ENCODE assay signal across 16 cellular contexts in genomic region chr2:216583606-216584005, GRCh38. TPM values are rescaled to one million over a fixed set of nuclear protein-coding genes. Genes with fewer than 3 reads are reported as not detected.
DNase-seq lines count a peak whose midpoint lies in the region; ATAC-seq and TF ChIP-seq lines count a peak whose summit lies in the region.
"Had no signal": no experiment of that assay in that cellular context is flagged by ENCODE, and none has a peak within 500 bp of the region (broad histone marks: within the 10 kb centered on the region; RNA-seq: fewer than 3 reads in every experiment).

No MANE protein-coding gene starts in this region.

- no peaks in the 10 kb centered on the region for H3K9me3 ChIP-seq in SK-N-SH
- H3K9me3 ChIP-seq in esophagus squamous epithelium, result no peaks in the 10 kb centered on the region
- H3K9me3 ChIP-seq: BLaER1 had no signal

- DNase-seq in SK-N-SH (no peak), dorsolateral prefrontal cortex (no peak), midbrain (lab: John Stamatoyannopoulos, UW) (peak; percentile 3), HPDE6-E6E7 (ENCODE audit: extremely low spot score) (no peak), coronary artery (ENCODE audit: low spot score) (no peak), esophagus squamous epithelium (lab: John Stamatoyannopoulos, UW) (no peak)
- DNase-seq: CD8-positive, alpha-beta T cell; NCI-H1436 treated with DMSO at 0.1 percent for 48 hours; NCI-H2029 treated with DMSO at 0.1 percent for 48 hours; NCI-H2171 treated with DMSO at 0.1 percent for 48 hours; NCI-H446 treated with DMSO at 0.1 percent for 48 hours; NCI-H748 treated with DMSO at 0.1 percent for 48 hours had no signal

- TF ChIP-seq POLR2A in esophagus squamous epithelium (IDR thresholded peaks at IDR 0.05), result no peak

- TF ChIP-seq CTCF in SK-N-SH (IDR thresholded peaks at IDR 0.05) (no peak), dorsolateral prefrontal cortex (IDR thresholded peaks at IDR 0.05 in 54 of 56, conservative IDR thresholded peaks at IDR 0.05 in 2 of 56; ENCODE audit: low read depth in 1 of 56, partially characterized antibody in 56 of 56) (no peak), coronary artery (IDR thresholded peaks at IDR 0.05) (no peak), esophagus squamous epithelium (IDR thresholded peaks at IDR 0.05) (no peak)

- H3K79me2 ChIP-seq in SK-N-SH (ENCODE audit: insufficient read depth), result no peaks in the 10 kb centered on the region

- H3K4me2 ChIP-seq in SK-N-SH, result peak overlapping the region; percentile 3; the same call in 1 of the 2 replicates
- H3K4me2 ChIP-seq: BLaER1 had no signal

- no peak overlapping the region for H3K9ac ChIP-seq in SK-N-SH
- H3K9ac ChIP-seq: BLaER1 had no signal

- H3K27me3 ChIP-seq in SK-N-SH (ENCODE audit: insufficient read depth), result no peaks in the 10 kb centered on the region
- peaks cover 0 to 3% (median 0%) of the 10 kb centered on the region in 45 donors for H3K27me3 ChIP-seq in dorsolateral prefrontal cortex
- no peaks in the 10 kb centered on the region for H3K27me3 ChIP-seq in esophagus squamous epithelium
- H3K27me3 ChIP-seq: BLaER1 had no signal

- CTCF ChIA-PET in SK-N-SH (lab: Yijun Ruan, JAX), result interaction anchor here (1.8 kb wide), 1 partner anchor 13 kb away, joined by 5 read pairs; no protein-coding TSS in a partner anchor

- no peaks in the 10 kb centered on the region for H3K9me2 ChIP-seq in SK-N-SH

- H3K27ac ChIP-seq in SK-N-SH (ENCODE audit: low read depth in 2 of 2, low read length in 1 of 2) (peak overlapping the region in 1 of 2 experiments; percentile 34; a peak in 2 of 4 replicates), dorsolateral prefrontal cortex (peak overlapping the region in 35 of 59 donors; percentile 3 to 84 (median 61)), coronary artery (no peak overlapping the region), esophagus squamous epithelium (no peak overlapping the region)
- H3K27ac ChIP-seq: 22Rv1, BLaER1 had no signal

- H3F3A ChIP-seq in SK-N-SH (replicated peaks; ENCODE audit: insufficient read depth), result peaks cover 3% of the 10 kb centered on the region

- H2AFZ ChIP-seq in SK-N-SH (ENCODE audit: low read depth), result no peak overlapping the region

- TF ChIP-seq EP300 in SK-N-SH (IDR thresholded peaks at IDR 0.05; ENCODE audit: borderline replicate concordance in 1 of 2, low read depth in 1 of 2, low read length in 1 of 2), result no peak

- intact Hi-C loops in dorsolateral prefrontal cortex (cut with DNase I), result loop anchor here in 1 of 2 donors (5.0 kb wide), 2 partner anchors 61 to 84 kb away; no protein-coding TSS in a partner anchor
- intact Hi-C loops in esophagus squamous epithelium (cut with DNase I), result no loop called here

- peaks cover 0 to 9% of the 10 kb centered on the region in 2 experiments; a peak in 2 of 4 replicates for H3K4me1 ChIP-seq in SK-N-SH (ENCODE audit: control insufficient read depth in 1 of 2, insufficient read depth in 2 of 2, low read depth in 1 of 2, low read length in 1 of 2)
- peaks cover 0 to 16% (median 0%) of the 10 kb centered on the region in 3 donors for H3K4me1 ChIP-seq in esophagus squamous epithelium

- POLR2A ChIA-PET in SK-N-SH (lab: Yijun Ruan, JAX), result interaction anchor here (1.0 kb wide), 1 partner anchor 10 kb away, joined by 3 read pairs; no protein-coding TSS in a partner anchor

- H3K4me3 ChIP-seq in SK-N-SH (ENCODE audit: low read depth in 2 of 2, low read length in 1 of 2), result no peak overlapping the region
- peak overlapping the region in 5 of 59 donors; percentile 3 to 33 (median 14) for H3K4me3 ChIP-seq in dorsolateral prefrontal cortex
- H3K4me3 ChIP-seq in coronary artery, result no peak overlapping the region
- H3K4me3 ChIP-seq in esophagus squamous epithelium, result no peak overlapping the region
- H3K4me3 ChIP-seq: BLaER1 had no signal

- ATAC-seq in SK-N-SH treated with all-trans-retinoic acid at 6 μM for 48 hours, result no peak
- ATAC-seq in GM21576 (IDR thresholded peaks at IDR 0.05; ENCODE audit: unreplicated experiment), result no peak
- ATAC-seq: CD8-positive, alpha-beta T cell had no signal

- H3K36me3 ChIP-seq in SK-N-SH (replicated peaks in 1 of 2; ENCODE audit: control insufficient read depth in 1 of 2, insufficient read depth in 2 of 2, low read length in 1 of 2) (no peaks in the 10 kb centered on the region), esophagus squamous epithelium (no peaks in the 10 kb centered on the region)
- H3K36me3 ChIP-seq: BLaER1 had no signal

- WGBS in SK-N-SH (ENCODE audit: low lambda C conversion rate), result 84% methylated on average over 5 of the region's 5 CpGs
- 79 to 80% methylated on average over 5 of the region's 5 CpGs for WGBS in esophagus squamous epithelium, 2 donors

- no peak for TF ChIP-seq RAD21 in SK-N-SH (IDR thresholded peaks at IDR 0.05; ENCODE audit: low read length)

- H4K20me1 ChIP-seq in SK-N-SH (ENCODE audit: insufficient read depth), result no peaks in the 10 kb centered on the region
- H4K20me1 ChIP-seq: BLaER1 had no signal

TF ChIP-seq in SK-N-SH, 30 proteins besides CTCF, POLR2A, EP300 and RAD21:
- TF ChIP-seq SMC3 (IDR thresholded peaks at IDR 0.05; ENCODE audit: low read depth, low read length) (no peak), GABPA (IDR thresholded peaks at IDR 0.05; ENCODE audit: low read depth) (no peak), USF2 (IDR thresholded peaks at IDR 0.05; ENCODE audit: borderline replicate concordance, low read depth, low read length) (no peak), FOXJ3 (CRISPR knock-in tag; IDR thresholded peaks at IDR 0.05) (no peak), POLR2AphosphoS5 (IDR thresholded peaks at IDR 0.05; ENCODE audit: low read depth, low read length) (no peak), FOXM1 (IDR thresholded peaks at IDR 0.05; ENCODE audit: low read depth) (no peak), YY1 (IDR thresholded peaks at IDR 0.05; ENCODE audit: low read depth) (no peak), GATA2 (CRISPR knock-in tag; IDR thresholded peaks at IDR 0.05) (no peak)
- TF ChIP-seq, protein P1, sequence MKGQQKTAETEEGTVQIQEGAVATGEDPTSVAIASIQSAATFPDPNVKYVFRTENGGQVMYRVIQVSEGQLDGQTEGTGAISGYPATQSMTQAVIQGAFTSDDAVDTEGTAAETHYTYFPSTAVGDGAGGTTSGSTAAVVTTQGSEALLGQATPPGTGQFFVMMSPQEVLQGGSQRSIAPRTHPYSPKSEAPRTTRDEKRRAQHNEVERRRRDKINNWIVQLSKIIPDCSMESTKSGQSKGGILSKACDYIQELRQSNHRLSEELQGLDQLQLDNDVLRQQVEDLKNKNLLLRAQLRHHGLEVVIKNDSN (IDR thresholded peaks at IDR 0.05; ENCODE audit: borderline replicate concordance, low read depth), result no peak

TF ChIP-seq in SK-N-SH treated with all-trans-retinoic acid at 6 μM for 48 hours, 23 proteins besides CTCF, POLR2A, EP300 and RAD21:
- TF ChIP-seq SNAI2 (CRISPR knock-in tag; IDR thresholded peaks at IDR 0.05) (no peak), ESRRG (CRISPR knock-in tag; IDR thresholded peaks at IDR 0.05) (no peak), POU6F1 (CRISPR knock-in tag; IDR thresholded peaks at IDR 0.05; ENCODE audit: borderline replicate concordance, low read depth) (no peak), ZNF565 (CRISPR knock-in tag; conservative IDR thresholded peaks at IDR 0.05; ENCODE audit: low read depth) (no peak), ZFP3 (CRISPR knock-in tag; IDR thresholded peaks at IDR 0.05) (no peak), ZNF8 (CRISPR knock-in tag; IDR thresholded peaks at IDR 0.05) (no peak), CSDC2 (CRISPR knock-in tag; IDR thresholded peaks at IDR 0.05) (no peak)
TF ChIP-seq in SK-N-SH treated with all-trans-retinoic acid at 6 μM for 48 hours: peak in this region for 0.

RNA-seq across cellular contexts. Expression of gene IGFBP2, which starts 49.6 kb away (rescaled TPM):
- 668 and 695 TPM in 2 replicates for polyA plus RNA-seq in SK-N-SH (2012; rRNA removed)
- polyA plus RNA-seq in SK-N-SH (2012; cell fraction: cytosol; rRNA removed), result 286 and 490 TPM in 2 replicates
- polyA plus RNA-seq in SK-N-SH (2012; cell fraction: nucleus; rRNA removed), result 566 and 589 TPM in 2 replicates
- total RNA-seq in dorsolateral prefrontal cortex, result 10 to 100 TPM in 117 of 120 experiments, 1 to 10 TPM in 3; 7.2 to 68.9 (median 25.9) TPM
- total RNA-seq in esophagus squamous epithelium, result 100 to 1,000 TPM; 113 to 207 (median 167) TPM

Comparison
In these comparisons a context has a peak if more than half of its experiments do, and no peak if none do; other contexts are left out.
1. H3K27ac ChIP-seq: peak in dorsolateral prefrontal cortex (35 of 59); none in coronary artery (0 of 2) and esophagus squamous epithelium (0 of 4).